ENCODE assay signal across 26 cellular contexts in the genomic region with DNA sequence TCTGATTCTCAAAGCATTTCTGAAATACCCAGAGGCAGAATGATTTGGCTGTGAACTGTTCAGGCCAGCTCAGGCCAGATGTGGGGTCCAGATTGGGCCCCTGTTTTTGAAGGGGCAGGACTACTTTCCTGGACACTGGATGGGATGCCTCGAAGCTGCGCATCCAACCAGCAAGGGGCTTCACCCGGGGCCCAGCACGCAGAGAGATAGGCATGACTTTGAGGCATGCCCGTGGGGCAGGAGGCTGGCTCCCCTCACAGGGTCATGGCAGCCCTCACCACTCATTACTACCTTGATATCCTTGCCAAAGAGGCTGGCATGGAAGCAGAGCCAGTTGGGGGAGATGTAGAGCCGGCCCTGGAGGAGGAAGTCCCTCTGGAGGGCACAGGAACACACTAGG. TPM values are rescaled to one million over a fixed set of nuclear protein-coding genes. Genes with fewer than 3 reads are reported as not detected.
"Had no signal": no experiment of that assay in that cellular context is flagged by ENCODE, and none has a peak within 500 bp of the region (broad histone marks: within the 10 kb centered on the region; RNA-seq: fewer than 3 reads in every experiment).

No MANE protein-coding gene starts in this region.

- H3K27me3 ChIP-seq: adrenal gland had no signal

- DNase-seq: activated CD4-positive, alpha-beta memory T cell treated with anti-CD3 and anti-CD28 coated beads, Interleukin-2, amount 10 ng/mL, durations not matched to agents 7 days and 5 days; activated CD4-positive, alpha-beta T cell treated with anti-CD3 and anti-CD28 coated beads for 36 hours; activated CD4-positive, alpha-beta T cell treated with anti-CD3 and anti-CD28 coated beads, Interleukin-2, amount 50 U/mL, for 1 hour; activated CD8-positive, alpha-beta memory T cell treated with anti-CD3 and anti-CD28 coated beads, Interleukin-2, amount 50 U/mL, for 48 hours; activated naive CD4-positive, alpha-beta T cell treated with anti-CD3 and anti-CD28 coated beads, Interleukin-2, amount 50 U/mL, for 16 hours; activated naive CD8-positive, alpha-beta T cell treated with anti-CD3 and anti-CD28 coated beads, Interleukin-2, amount 10 ng/mL, durations not matched to agents 7 days and 5 days; activated T-cell treated with anti-CD3 and anti-CD28 coated beads, Interleukin-2, amount 50 U/mL, for 1 hour; adrenal gland; anterior cingulate cortex; caudate nucleus; Kasumi-1; MV-4-11; NCI-H1092 treated with DMSO at 0.1 percent for 48 hours; NCI-H1436; NCI-H1694 treated with DMSO at 0.1 percent for 48 hours; NCI-H2029 treated with DMSO at 0.1 percent for 48 hours; NCI-H345; NCI-H510A; NCI-H526 treated with DMSO at 0.1 percent for 48 hours; NK-92 treated with Interleukin-12 subunit alpha and Interleukin-12 subunit beta, amount 100 ng/mL, for 24 hours; T-cell; T-helper 2 cell; WERI-Rb-1 had no signal

- H3K36me3 Mint-ChIP-seq: activated naive CD8-positive, alpha-beta T cell treated with anti-CD3 and anti-CD28 coated beads, Interleukin-2, amount 10 ng/mL, durations not matched to agents 7 days and 5 days; T-cell had no signal

- FAIRE-seq: K562 had no signal

- H3K36me3 ChIP-seq: adrenal gland, WERI-Rb-1 had no signal

- H3K9me3 Mint-ChIP-seq: activated CD4-positive, alpha-beta memory T cell treated with anti-CD3 and anti-CD28 coated beads, Interleukin-2, amount 10 ng/mL, durations not matched to agents 7 days and 5 days; activated naive CD8-positive, alpha-beta T cell treated with anti-CD3 and anti-CD28 coated beads, Interleukin-2, amount 10 ng/mL, durations not matched to agents 7 days and 5 days; T-cell had no signal

- H3K4me3 ChIP-seq: adrenal gland, K562 had no signal

- H3K4me3 Mint-ChIP-seq: activated CD4-positive, alpha-beta memory T cell treated with anti-CD3 and anti-CD28 coated beads, Interleukin-2, amount 10 ng/mL, durations not matched to agents 7 days and 5 days; activated CD4-positive, alpha-beta T cell treated with anti-CD3 and anti-CD28 coated beads for 36 hours; T-cell had no signal

- H3K27ac ChIP-seq: adrenal gland, SK-N-MC, WERI-Rb-1 had no signal

- H3K9me3 ChIP-seq: adrenal gland had no signal

- H3K27me3 Mint-ChIP-seq: activated CD4-positive, alpha-beta memory T cell treated with anti-CD3 and anti-CD28 coated beads, Interleukin-2, amount 10 ng/mL, durations not matched to agents 7 days and 5 days; activated CD4-positive, alpha-beta T cell treated with anti-CD3 and anti-CD28 coated beads for 36 hours had no signal

- H3K4me1 ChIP-seq: adrenal gland had no signal

- H3K27ac Mint-ChIP-seq: activated CD4-positive, alpha-beta memory T cell treated with anti-CD3 and anti-CD28 coated beads, Interleukin-2, amount 10 ng/mL, durations not matched to agents 7 days and 5 days; activated CD4-positive, alpha-beta T cell treated with anti-CD3 and anti-CD28 coated beads for 36 hours; T-cell had no signal

RNA-seq across cellular contexts. Expression of a gene that starts 30.1 kb away (rescaled TPM):
- total RNA-seq: activated CD4-positive, alpha-beta memory T cell treated with anti-CD3 and anti-CD28 coated beads, Interleukin-2, amount 10 ng/mL, durations not matched to agents 7 days and 5 days; activated naive CD8-positive, alpha-beta T cell treated with anti-CD3 and anti-CD28 coated beads, Interleukin-2, amount 10 ng/mL, durations not matched to agents 7 days and 5 days; K562; Right ventricle myocardium inferior; T-cell had no signal
